In genomic region chr17:76382305-76382802, GRCh38 we compare ENCODE assay signal across 1 cellular context.
TF ChIP-seq lines count a peak whose summit lies in the region.

No MANE protein-coding gene starts in this region.

TF ChIP-seq in HepG2, 621 proteins besides CTCF, POLR2A, EP300 and RAD21 (continued from another document and continues in another):
- TF ChIP-seq AHDC1 (CRISPR knock-in tag; IDR thresholded peaks at IDR 0.05; ENCODE audit: borderline replicate concordance) (peak; percentile 37; the same call in 1 of the 2 replicates), ZNF792 (CRISPR knock-in tag; IDR thresholded peaks at IDR 0.05) (0 out of 2 replicates have a peak, but pooled peaks have one; percentile 22), HOXD1 (CRISPR knock-in tag; IDR thresholded peaks at IDR 0.05) (peak; percentile 79), ZNF770 (CRISPR knock-in tag; IDR thresholded peaks at IDR 0.05) (peak; percentile 56; the same call in 1 of the 2 replicates), LBX2 (CRISPR knock-in tag; IDR thresholded peaks at IDR 0.05; ENCODE audit: borderline replicate concordance) (no peak), ZNF101 (CRISPR knock-in tag; IDR thresholded peaks at IDR 0.05; ENCODE audit: borderline replicate concordance, low read depth) (peak; percentile 80; the same call in 1 of the 2 replicates), ZBTB1 (CRISPR knock-in tag; IDR thresholded peaks at IDR 0.05; ENCODE audit: borderline replicate concordance) (no peak), ZNF547 (CRISPR knock-in tag; IDR thresholded peaks at IDR 0.05) (peak; percentile 35; the same call in 1 of the 2 replicates), ZNF772 (CRISPR knock-in tag; IDR thresholded peaks at IDR 0.05) (peak; percentile 95; the same call in 1 of the 2 replicates), CSRNP1 (CRISPR knock-in tag; IDR thresholded peaks at IDR 0.05) (peak; percentile 70), SMYD3 (CRISPR knock-in tag; IDR thresholded peaks at IDR 0.05) (no peak), ZHX1 (CRISPR knock-in tag; IDR thresholded peaks at IDR 0.05; ENCODE audit: low read depth) (peak; percentile 45; the same call in 1 of the 2 replicates), BHLHE40 (IDR thresholded peaks at IDR 0.05; ENCODE audit: low read length) (peak; percentile 44; the same call in 1 of the 2 replicates), ZBTB7B (CRISPR knock-in tag; IDR thresholded peaks at IDR 0.05) (peak; percentile 92), ZNF557 (CRISPR knock-in tag; IDR thresholded peaks at IDR 0.05) (no peak), RARG (CRISPR knock-in tag; IDR thresholded peaks at IDR 0.05; ENCODE audit: low read depth) (0 out of 2 replicates have a peak, but pooled peaks have one; percentile 5), ZNF574 (CRISPR knock-in tag; IDR thresholded peaks at IDR 0.05) (peak; percentile 82; the same call in 1 of the 2 replicates)
- TF ChIP-seq, protein P1, sequence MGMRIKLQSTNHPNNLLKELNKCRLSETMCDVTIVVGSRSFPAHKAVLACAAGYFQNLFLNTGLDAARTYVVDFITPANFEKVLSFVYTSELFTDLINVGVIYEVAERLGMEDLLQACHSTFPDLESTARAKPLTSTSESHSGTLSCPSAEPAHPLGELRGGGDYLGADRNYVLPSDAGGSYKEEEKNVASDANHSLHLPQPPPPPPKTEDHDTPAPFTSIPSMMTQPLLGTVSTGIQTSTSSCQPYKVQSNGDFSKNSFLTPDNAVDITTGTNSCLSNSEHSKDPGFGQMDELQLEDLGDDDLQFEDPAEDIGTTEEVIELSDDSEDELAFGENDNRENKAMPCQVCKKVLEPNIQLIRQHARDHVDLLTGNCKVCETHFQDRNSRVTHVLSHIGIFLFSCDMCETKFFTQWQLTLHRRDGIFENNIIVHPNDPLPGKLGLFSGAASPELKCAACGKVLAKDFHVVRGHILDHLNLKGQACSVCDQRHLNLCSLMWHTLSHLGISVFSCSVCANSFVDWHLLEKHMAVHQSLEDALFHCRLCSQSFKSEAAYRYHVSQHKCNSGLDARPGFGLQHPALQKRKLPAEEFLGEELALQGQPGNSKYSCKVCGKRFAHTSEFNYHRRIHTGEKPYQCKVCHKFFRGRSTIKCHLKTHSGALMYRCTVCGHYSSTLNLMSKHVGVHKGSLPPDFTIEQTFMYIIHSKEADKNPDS (CRISPR knock-in tag; IDR thresholded peaks at IDR 0.05) = 0 out of 2 replicates have a peak, but pooled peaks have one; percentile 84
- TF ChIP-seq, protein P2, sequence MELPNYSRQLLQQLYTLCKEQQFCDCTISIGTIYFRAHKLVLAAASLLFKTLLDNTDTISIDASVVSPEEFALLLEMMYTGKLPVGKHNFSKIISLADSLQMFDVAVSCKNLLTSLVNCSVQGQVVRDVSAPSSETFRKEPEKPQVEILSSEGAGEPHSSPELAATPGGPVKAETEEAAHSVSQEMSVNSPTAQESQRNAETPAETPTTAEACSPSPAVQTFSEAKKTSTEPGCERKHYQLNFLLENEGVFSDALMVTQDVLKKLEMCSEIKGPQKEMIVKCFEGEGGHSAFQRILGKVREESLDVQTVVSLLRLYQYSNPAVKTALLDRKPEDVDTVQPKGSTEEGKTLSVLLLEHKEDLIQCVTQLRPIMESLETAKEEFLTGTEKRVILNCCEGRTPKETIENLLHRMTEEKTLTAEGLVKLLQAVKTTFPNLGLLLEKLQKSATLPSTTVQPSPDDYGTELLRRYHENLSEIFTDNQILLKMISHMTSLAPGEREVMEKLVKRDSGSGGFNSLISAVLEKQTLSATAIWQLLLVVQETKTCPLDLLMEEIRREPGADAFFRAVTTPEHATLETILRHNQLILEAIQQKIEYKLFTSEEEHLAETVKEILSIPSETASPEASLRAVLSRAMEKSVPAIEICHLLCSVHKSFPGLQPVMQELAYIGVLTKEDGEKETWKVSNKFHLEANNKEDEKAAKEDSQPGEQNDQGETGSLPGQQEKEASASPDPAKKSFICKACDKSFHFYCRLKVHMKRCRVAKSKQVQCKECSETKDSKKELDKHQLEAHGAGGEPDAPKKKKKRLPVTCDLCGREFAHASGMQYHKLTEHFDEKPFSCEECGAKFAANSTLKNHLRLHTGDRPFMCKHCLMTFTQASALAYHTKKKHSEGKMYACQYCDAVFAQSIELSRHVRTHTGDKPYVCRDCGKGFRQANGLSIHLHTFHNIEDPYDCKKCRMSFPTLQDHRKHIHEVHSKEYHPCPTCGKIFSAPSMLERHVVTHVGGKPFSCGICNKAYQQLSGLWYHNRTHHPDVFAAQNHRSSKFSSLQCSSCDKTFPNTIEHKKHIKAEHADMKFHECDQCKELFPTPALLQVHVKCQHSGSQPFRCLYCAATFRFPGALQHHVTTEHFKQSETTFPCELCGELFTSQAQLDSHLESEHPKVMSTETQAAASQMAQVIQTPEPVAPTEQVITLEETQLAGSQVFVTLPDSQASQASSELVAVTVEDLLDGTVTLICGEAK (IDR thresholded peaks at IDR 0.05) = no peak
- TF ChIP-seq, protein P2 (CRISPR knock-in tag; IDR thresholded peaks at IDR 0.05) = peak; percentile 82
